Comparison of ENCODE assay signal across 1 cellular context in genomic region chr19:2428756-2429711, GRCh38.
TF ChIP-seq lines count a peak whose summit lies in the region.

No MANE protein-coding gene starts in this region.

TF ChIP-seq in K562, 482 proteins besides CTCF, POLR2A, EP300 and RAD21 (continued from another document):
- TF ChIP-seq ZHX1 (conservative IDR thresholded peaks at IDR 0.05; ENCODE audit: low read length): no peak
- TF ChIP-seq POLR2G (IDR thresholded peaks at IDR 0.05; ENCODE audit: low read depth, low read length): peak; percentile 60
- TF ChIP-seq ELF4 (CRISPR knock-in tag; IDR thresholded peaks at IDR 0.05): no peak
- TF ChIP-seq ZSCAN32 (CRISPR knock-in tag; IDR thresholded peaks at IDR 0.05): no peak
- 0 out of 2 replicates have a peak, but pooled peaks have one; percentile 6 for TF ChIP-seq RBFOX2 (IDR thresholded peaks at IDR 0.05; ENCODE audit: low read depth, low read length)
